Comparison of ENCODE assay signal across 17 cellular contexts in genomic region chr9:79578891-79579290, GRCh38. TPM values are rescaled to one million over a fixed set of nuclear protein-coding genes. Genes with fewer than 3 reads are reported as not detected.
DNase-seq lines count a peak whose midpoint lies in the region; ATAC-seq and TF ChIP-seq lines count a peak whose summit lies in the region.
"Had no signal": no experiment of that assay in that cellular context is flagged by ENCODE, and none has a peak within 500 bp of the region (broad histone marks: within the 10 kb centered on the region; RNA-seq: fewer than 3 reads in every experiment).

No MANE protein-coding gene starts in this region.

- no peaks in the 10 kb centered on the region for H3K9me3 ChIP-seq in CD8-positive, alpha-beta T cell (ENCODE audit: low read length)
- H3K9me3 ChIP-seq: breast epithelium, ovary had no signal

- POLR2A ChIA-PET in CD8-positive, alpha-beta T cell (lab: Charles Lee), result interaction anchor here (0.8 kb wide), 1 partner anchor 62 kb away, joined by 3 read pairs; no protein-coding TSS in a partner anchor

- CTCF ChIA-PET in CD8-positive, alpha-beta T cell (lab: Charles Lee), result interaction anchor here (0.6 to 0.7 kb wide), 2 partner anchors 153 to 154 kb away, joined by 3 to 4 read pairs; no protein-coding TSS in a partner anchor

- H3K9me3 Mint-ChIP-seq in CD8-positive, alpha-beta T cell, result no peaks in the 10 kb centered on the region
- peaks cover 0 to 2% (median 0%) of the 10 kb centered on the region in 5 experiments for H3K9me3 Mint-ChIP-seq in brain
- no peaks in the 10 kb centered on the region for H3K9me3 Mint-ChIP-seq in neural crest cell

- peak overlapping the region; percentile 64 for H3K27ac Mint-ChIP-seq in CD8-positive, alpha-beta T cell
- peak overlapping the region in 1 of 5 experiments; percentile 33 for H3K27ac Mint-ChIP-seq in brain
- no peak overlapping the region for H3K27ac Mint-ChIP-seq in neural crest cell (ENCODE audit: unreplicated experiment)

- intact Hi-C loops in CD8-positive, alpha-beta T cell (cut with DNase I, micrococcal nuclease), result loop anchor here in 1 of 2 experiments (5.0 kb wide), 1 partner anchor 303 kb away; no protein-coding TSS in a partner anchor

- no peak overlapping the region for H3K4me3 Mint-ChIP-seq in CD8-positive, alpha-beta T cell
- H3K4me3 Mint-ChIP-seq in brain, result peak overlapping the region; percentile 27 to 64 (median 37)
- peak overlapping the region; percentile 1 for H3K4me3 Mint-ChIP-seq in neural crest cell

- no peaks in the 10 kb centered on the region for H3K27me3 Mint-ChIP-seq in CD8-positive, alpha-beta T cell (ENCODE audit: low read depth)
- H3K27me3 Mint-ChIP-seq in brain, result peaks cover 47% of the 10 kb centered on the region
- peaks cover 1% of the 10 kb centered on the region for H3K27me3 Mint-ChIP-seq in neural crest cell (ENCODE audit: low read depth)

- ATAC-seq in CD8-positive, alpha-beta T cell, result no peak
- no peak for ATAC-seq in GM18498 (IDR thresholded peaks at IDR 0.05; ENCODE audit: unreplicated experiment)
- ATAC-seq: HCT116; stimulated activated naive CD8-positive, alpha-beta T cell treated with anti-CD3 and anti-CD28 coated beads, Interleukin-15, Interleukin-2, amounts not matched to agents 100 U/mL and 50 U/mL, for 24 hours had no signal

- peak overlapping the region; percentile 22; the same call in 1 of the 2 replicates for H3K4me3 ChIP-seq in AG10803 (ENCODE audit: low read length)
- no peak overlapping the region for H3K4me3 ChIP-seq in CD8-positive, alpha-beta T cell (ENCODE audit: low read depth, low read length)
- H3K4me3 ChIP-seq: breast epithelium, ovary had no signal

- H3K36me3 ChIP-seq in CD8-positive, alpha-beta T cell (ENCODE audit: insufficient read depth, low read length), result no peaks in the 10 kb centered on the region
- H3K36me3 ChIP-seq: breast epithelium, ovary had no signal

- peaks cover 74% of the 10 kb centered on the region for H3K4me1 ChIP-seq in CD8-positive, alpha-beta T cell (ENCODE audit: insufficient read depth, low read length)
- H3K4me1 ChIP-seq: breast epithelium had no signal

- no peak overlapping the region for H3K27ac ChIP-seq in CD8-positive, alpha-beta T cell (ENCODE audit: low read depth, low read length)
- H3K27ac ChIP-seq: C4-2B had no signal

- H3K4me1 Mint-ChIP-seq in CD8-positive, alpha-beta T cell (ENCODE audit: low read depth), result peaks cover 93% of the 10 kb centered on the region
- H3K4me1 Mint-ChIP-seq in brain (peaks cover 91% of the 10 kb centered on the region), neural crest cell (peaks cover 80% of the 10 kb centered on the region)

- H3K27me3 ChIP-seq in CD8-positive, alpha-beta T cell (ENCODE audit: insufficient read depth, low read length), result no peaks in the 10 kb centered on the region
- H3K27me3 ChIP-seq: breast epithelium, ovary had no signal

- peak; percentile 64 for DNase-seq in AG10803 (ENCODE audit: low read depth)
- no peak for DNase-seq in CD8-positive, alpha-beta T cell
- DNase-seq in neural crest cell (ENCODE audit: low read depth, low spot score), result no peak
- no peak for DNase-seq in pons (ENCODE audit: low spot score)
- DNase-seq in hepatic stellate cell (ENCODE audit: low spot score), result no peak
- DNase-seq: activated CD4-positive, CD25-positive, alpha-beta regulatory T cell; activated naive CD4-positive, alpha-beta T cell; effector CD8-positive, alpha-beta T cell; NCI-H146; ovary; stimulated activated naive CD8-positive, alpha-beta T cell treated with anti-CD3 and anti-CD28 coated beads, Interleukin-15, Interleukin-2, amounts not matched to agents 100 U/mL and 50 U/mL, for 24 hours; T-helper 2 cell had no signal

- no peak for TF ChIP-seq CTCF in AG10803 (conservative IDR thresholded peaks at IDR 0.05; ENCODE audit: low read length)
- no peak for TF ChIP-seq CTCF in CD8-positive, alpha-beta T cell (IDR thresholded peaks at IDR 0.05)
- no peak for TF ChIP-seq CTCF in brain (conservative IDR thresholded peaks at IDR 0.05)
- no peak for TF ChIP-seq CTCF in neural crest cell (conservative IDR thresholded peaks at IDR 0.05)

- peaks cover 23% of the 10 kb centered on the region for H3K36me3 Mint-ChIP-seq in CD8-positive, alpha-beta T cell
- H3K36me3 Mint-ChIP-seq in brain, result peaks cover 46% of the 10 kb centered on the region
- H3K36me3 Mint-ChIP-seq in neural crest cell (ENCODE audit: low read depth), result peaks cover 8% of the 10 kb centered on the region

RNA-seq across cellular contexts. Expression of gene TLE4, which starts 7.1 kb away (rescaled TPM):
- total RNA-seq in CD8-positive, alpha-beta T cell, result 100 to 1,000 TPM; 123 to 124 TPM
- 24.9 TPM for polyA plus RNA-seq in brain (ENCODE audit: insufficient read depth, low read depth, low replicate concordance)
- 83.4 and 85.8 TPM in 2 replicates for total RNA-seq in neural crest cell
